Comparison of ENCODE assay signal across 29 cellular contexts in genomic region chr13:38879278-38879677, GRCh38.
DNase-seq lines count a peak whose midpoint lies in the region; ATAC-seq, FAIRE-seq and TF ChIP-seq lines count a peak whose summit lies in the region.
"Had no signal": no experiment of that assay in that cellular context is flagged by ENCODE, and none has a peak within 500 bp of the region (broad histone marks: within the 10 kb centered on the region; RNA-seq: fewer than 3 reads in every experiment).

No MANE protein-coding gene starts in this region.

- in situ Hi-C loops in astrocyte of the spinal cord (cut with HindIII; ENCODE audit: low sequenced_read_pairs) = no loop called here

- intact Hi-C loops in mucosa of descending colon (cut with DNase I, micrococcal nuclease) = no loop called here

- DNase-seq in astrocyte of the spinal cord (ENCODE audit: low read depth, low spot score) = peak; percentile 1
- DNase-seq in mucosa of descending colon = peak in 1 of 3 donors; percentile 10
- peak; percentile 23 for DNase-seq in smooth muscle cell of the brain vasculature (ENCODE audit: low read depth, low spot score)
- DNase-seq in amniotic stem cell (lab: John Stamatoyannopoulos, UW) = no peak
- DNase-seq in NCI-H1694 (lab: John Stamatoyannopoulos, UW) = no peak
- DNase-seq in dedifferentiated amniotic fluid mesenchymal stem cell (ENCODE audit: extremely low spot score) = no peak
- DNase-seq: activated CD8-positive, alpha-beta T cell treated with anti-CD3 and anti-CD28 coated beads, Interleukin-2, amount 10 ng/mL, durations not matched to agents 7 days and 5 days; activated naive CD4-positive, alpha-beta T cell treated with anti-CD3 and anti-CD28 coated beads, Interleukin-2, amount 50 U/mL, for 16 hours; amygdala; heart right ventricle; left cardiac atrium; NCI-H1092 treated with DMSO at 0.1 percent for 48 hours; NCI-H187; NCI-H82; stimulated activated naive B cell treated with anti-CD40 and anti-IgM and Interleukin-4, amounts not matched to agents 10 μg/mL and 1 μg/mL and 100 μg/mL, for 72 hours; substantia nigra; upper lobe of right lung had no signal

- ATAC-seq in mucosa of descending colon = peak; percentile 65
- ATAC-seq in HG02588 (IDR thresholded peaks at IDR 0.05; ENCODE audit: unreplicated experiment) = no peak
- ATAC-seq: activated CD4-positive, CD25-positive, alpha-beta regulatory T cell treated with anti-CD3 and anti-CD28 coated beads, Interleukin-2, amount 50 U/mL, for 24 hours; activated CD8-positive, alpha-beta T cell treated with anti-CD3 and anti-CD28 coated beads, Interleukin-2, amount 10 ng/mL, durations not matched to agents 7 days and 5 days; activated T-helper 17 cell treated with anti-CD3 and anti-CD28 coated beads, Interleukin-2, amount 50 U/mL, for 72 hours; GM12878; heart right ventricle; left cardiac atrium; stimulated activated naive B cell treated with anti-CD40 and anti-IgM and Interleukin-4, amounts not matched to agents 10 μg/mL and 1 μg/mL and 100 μg/mL, for 72 hours; upper lobe of right lung had no signal

- no peaks in the 10 kb centered on the region for H3K9me3 ChIP-seq in mucosa of descending colon
- H3K9me3 ChIP-seq: BLaER1 treated with 17β-estradiol and CSF1 and Interleukin-3, amounts not matched to agents 10 nM and 100 nM; heart right ventricle; neutrophil; prostate gland; upper lobe of right lung had no signal

- TF ChIP-seq CTCF in astrocyte of the spinal cord (IDR thresholded peaks at IDR 0.05; ENCODE audit: low read depth, low read length) (no peak), mucosa of descending colon (IDR thresholded peaks at IDR 0.05) (no peak)

- FAIRE-seq in islet of Langerhans (lab: Jason Lieb, UNC) = peak; percentile 58
- FAIRE-seq: frontal cortex, GM12878, TTC549 had no signal

- peaks cover 4% of the 10 kb centered on the region for H3K4me1 ChIP-seq in mucosa of descending colon (ENCODE audit: low read depth)
- H3K4me1 ChIP-seq: heart right ventricle, prostate gland, upper lobe of right lung had no signal

- H3K36me3 ChIP-seq in mucosa of descending colon (ENCODE audit: low read depth) = no peaks in the 10 kb centered on the region
- H3K36me3 ChIP-seq: BLaER1 treated with 17β-estradiol and CSF1 and Interleukin-3, amounts not matched to agents 10 nM and 100 nM; cardiac muscle cell; heart right ventricle; neutrophil; prostate gland; upper lobe of right lung had no signal

- H3K4me3 ChIP-seq in astrocyte of the spinal cord (ENCODE audit: low read depth, low read length) (no peak overlapping the region), mucosa of descending colon (no peak overlapping the region)
- H3K4me3 ChIP-seq: BLaER1 treated with 17β-estradiol and CSF1 and Interleukin-3, amounts not matched to agents 10 nM and 100 nM; cardiac muscle cell; coronary artery; GM12878; heart right ventricle; prostate gland; upper lobe of right lung had no signal

Comparison
In these comparisons a context has a peak if more than half of its experiments do, and no peak if none do; other contexts are left out.
1. DNase-seq: peak in astrocyte of the spinal cord (single experiment) and smooth muscle cell of the brain vasculature (single experiment); none in amniotic stem cell (single experiment), NCI-H1694 (single experiment) and dedifferentiated amniotic fluid mesenchymal stem cell (single experiment).